In the genomic region with DNA sequence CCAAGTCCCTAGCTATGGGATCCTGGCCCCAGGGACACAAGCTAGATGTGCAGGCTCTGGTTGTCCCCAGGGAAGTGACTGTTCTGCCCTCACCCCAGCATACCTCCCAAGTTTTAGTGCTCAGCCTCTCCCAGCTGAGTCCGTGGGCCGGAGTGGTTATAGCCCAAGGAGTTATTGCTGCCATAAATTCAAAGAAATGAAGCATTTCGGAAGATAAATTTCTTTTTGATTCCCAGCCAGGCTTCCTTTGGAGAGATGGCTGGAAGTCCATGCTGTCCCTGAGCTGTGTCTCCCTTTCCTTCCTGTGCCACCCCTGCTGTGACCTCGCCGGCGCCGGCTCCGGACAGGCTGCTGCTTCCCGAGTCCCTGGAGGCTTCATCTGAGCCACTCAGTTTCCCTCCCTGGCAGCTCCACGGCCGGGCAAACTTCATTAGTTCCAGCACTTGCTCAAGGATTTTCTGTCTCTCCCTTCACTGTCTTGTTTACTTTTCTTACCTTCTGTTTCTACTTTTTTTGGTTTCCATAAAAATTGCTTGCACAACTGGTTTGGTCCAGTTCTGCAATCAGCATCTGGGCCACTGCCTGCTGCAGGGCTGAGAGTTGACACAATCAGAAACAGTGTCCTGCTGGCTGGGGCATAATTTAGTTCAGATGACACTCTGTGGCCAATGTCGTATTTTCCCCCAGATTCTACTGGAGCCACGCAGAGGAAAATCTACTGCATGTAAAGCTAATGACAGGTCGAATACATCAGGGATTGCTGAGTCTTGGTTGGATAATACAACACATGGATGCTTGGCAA, we compare ENCODE assay signal across 17 cellular contexts.
A peak's percentile ranks its signal among the peaks of the same experiment; 100 is the strongest.
DNase-seq lines count a peak whose midpoint lies in the region; ATAC-seq and TF ChIP-seq lines count a peak whose summit lies in the region.
"Had no signal": no experiment of that assay in that cellular context is flagged by ENCODE, and none has a peak within 500 bp of the region (broad histone marks: within the 10 kb centered on the region; RNA-seq: fewer than 3 reads in every experiment).

No MANE protein-coding gene starts in this region.

- no peaks in the 10 kb centered on the region for H3K4me1 Mint-ChIP-seq in activated CD8-positive, alpha-beta T cell treated with anti-CD3 and anti-CD28 coated beads, Interleukin-2, amount 10 ng/mL, durations not matched to agents 7 days and 5 days (ENCODE audit: low read depth)
- H3K4me1 Mint-ChIP-seq in activated CD8-positive, alpha-beta T cell treated with anti-CD3 and anti-CD28 coated beads for 36 hours (ENCODE audit: low read depth) = no peaks in the 10 kb centered on the region
- H3K4me1 Mint-ChIP-seq in activated CD4-positive, alpha-beta T cell treated with anti-CD3 and anti-CD28 coated beads, Interleukin-2, amount 10 ng/mL, durations not matched to agents 7 days and 5 days = no peaks in the 10 kb centered on the region
- H3K4me1 Mint-ChIP-seq in T-helper 2 cell treated with Interferon-gamma antibody and Interleukin-4, amounts not matched to agents 5 μg/mL and 100 μg/mL, for 36 hours (ENCODE audit: low read depth) = no peaks in the 10 kb centered on the region
- H3K4me1 Mint-ChIP-seq: activated CD4-positive, alpha-beta memory T cell treated with anti-CD3 and anti-CD28 coated beads, Interleukin-2, amount 10 ng/mL, durations not matched to agents 7 days and 5 days had no signal

- H3K36me3 ChIP-seq in lung (ENCODE audit: control insufficient read depth in 2 of 2, insufficient read depth in 2 of 2, low read length in 2 of 2) = no peaks in the 10 kb centered on the region
- no peaks in the 10 kb centered on the region for H3K36me3 ChIP-seq in tibial artery
- H3K36me3 ChIP-seq: neural progenitor cell had no signal

- CTCF ChIA-PET in activated CD8-positive, alpha-beta T cell treated with anti-CD3 and anti-CD28 coated beads, Interleukin-2, amount 10 ng/mL, durations not matched to agents 7 days and 5 days (lab: Charles Lee) = no interaction called here
- CTCF ChIA-PET in activated CD8-positive, alpha-beta T cell treated with anti-CD3 and anti-CD28 coated beads for 36 hours (lab: Charles Lee) = no interaction called here
- CTCF ChIA-PET in activated CD4-positive, alpha-beta T cell treated with anti-CD3 and anti-CD28 coated beads, Interleukin-2, amount 10 ng/mL, durations not matched to agents 7 days and 5 days (lab: Charles Lee) = no interaction called here

- 53 to 69% methylated on average over 14 of the region's 14 CpGs for WGBS in lung, 2 donors

- H3K9me3 ChIP-seq in lung (ENCODE audit: control insufficient read depth in 2 of 2, insufficient read depth in 1 of 2, low read length in 1 of 2) (peaks cover 0 to 4% of the 10 kb centered on the region in 2 donors), tibial artery (no peaks in the 10 kb centered on the region)

- no peak overlapping the region for H3K4me3 Mint-ChIP-seq in activated CD8-positive, alpha-beta T cell treated with anti-CD3 and anti-CD28 coated beads, Interleukin-2, amount 10 ng/mL, durations not matched to agents 7 days and 5 days
- H3K4me3 Mint-ChIP-seq in activated CD8-positive, alpha-beta T cell treated with anti-CD3 and anti-CD28 coated beads for 36 hours = no peak overlapping the region
- H3K4me3 Mint-ChIP-seq in activated CD4-positive, alpha-beta T cell treated with anti-CD3 and anti-CD28 coated beads, Interleukin-2, amount 10 ng/mL, durations not matched to agents 7 days and 5 days = no peak overlapping the region
- H3K4me3 Mint-ChIP-seq in T-helper 2 cell treated with Interferon-gamma antibody and Interleukin-4, amounts not matched to agents 5 μg/mL and 100 μg/mL, for 36 hours = no peak overlapping the region
- H3K4me3 Mint-ChIP-seq: activated CD4-positive, alpha-beta memory T cell treated with anti-CD3 and anti-CD28 coated beads, Interleukin-2, amount 10 ng/mL, durations not matched to agents 7 days and 5 days; brain; CD4-positive, alpha-beta T cell; neural progenitor cell; stimulated activated memory B cell treated with anti-CD40 and anti-IgM and Interleukin-4, amounts not matched to agents 10 μg/mL and 1 μg/mL and 100 μg/mL, for 72 hours had no signal

- peak; percentile 15 for DNase-seq in activated CD8-positive, alpha-beta T cell treated with anti-CD3 and anti-CD28 coated beads, Interleukin-2, amount 10 ng/mL, durations not matched to agents 7 days and 5 days
- DNase-seq in activated CD8-positive, alpha-beta T cell treated with anti-CD3 and anti-CD28 coated beads for 36 hours = no peak
- DNase-seq in coronary artery (ENCODE audit: low spot score) = peak; percentile 61
- DNase-seq in lung (ENCODE audit: low spot score) = peak; percentile 26
- peak; percentile 42 to 78 for DNase-seq in tibial artery
- no peak for DNase-seq in activated CD4-positive, alpha-beta T cell treated with anti-CD3 and anti-CD28 coated beads, Interleukin-2, amount 10 ng/mL, durations not matched to agents 7 days and 5 days
- DNase-seq in T-helper 2 cell treated with Interferon-gamma antibody and Interleukin-4, amounts not matched to agents 5 μg/mL and 100 μg/mL, for 36 hours (ENCODE audit: low spot score) = no peak
- DNase-seq: 8988T; activated naive CD4-positive, alpha-beta T cell treated with Interleukin-2 at 50 U/mL for 16 hours; Karpas-422; NCI-H1436 had no signal

- POLR2A ChIA-PET in activated CD8-positive, alpha-beta T cell treated with anti-CD3 and anti-CD28 coated beads, Interleukin-2, amount 10 ng/mL, durations not matched to agents 7 days and 5 days (lab: Charles Lee) = no interaction called here
- POLR2A ChIA-PET in activated CD8-positive, alpha-beta T cell treated with anti-CD3 and anti-CD28 coated beads for 36 hours (lab: Charles Lee) = no interaction called here
- POLR2A ChIA-PET in activated CD4-positive, alpha-beta T cell treated with anti-CD3 and anti-CD28 coated beads, Interleukin-2, amount 10 ng/mL, durations not matched to agents 7 days and 5 days (lab: Charles Lee) = no interaction called here

- intact Hi-C loops in activated CD8-positive, alpha-beta T cell treated with anti-CD3 and anti-CD28 coated beads for 36 hours (cut with micrococcal nuclease) = no loop called here
- intact Hi-C loops in tibial artery (cut with DNase I; ENCODE audit: low total_unique reads) = no loop called here

- peak overlapping the region in 1 of 2 donors; percentile 2 for H3K27ac ChIP-seq in coronary artery
- no peak overlapping the region for H3K27ac ChIP-seq in lung (ENCODE audit: low read depth in 1 of 2, low read length in 1 of 2)
- peak overlapping the region; percentile 62 to 64 for H3K27ac ChIP-seq in tibial artery
- H3K27ac ChIP-seq: neural progenitor cell had no signal

- H3K4me3 ChIP-seq in coronary artery = no peak overlapping the region
- H3K4me3 ChIP-seq in lung = no peak overlapping the region
- peak overlapping the region in 1 of 2 donors; percentile 27 for H3K4me3 ChIP-seq in tibial artery
- H3K4me3 ChIP-seq: neural progenitor cell had no signal

- H3K27me3 Mint-ChIP-seq in activated CD8-positive, alpha-beta T cell treated with anti-CD3 and anti-CD28 coated beads, Interleukin-2, amount 10 ng/mL, durations not matched to agents 7 days and 5 days (ENCODE audit: low read depth) = no peaks in the 10 kb centered on the region
- H3K27me3 Mint-ChIP-seq in activated CD8-positive, alpha-beta T cell treated with anti-CD3 and anti-CD28 coated beads for 36 hours = peaks cover 2% of the 10 kb centered on the region
- H3K27me3 Mint-ChIP-seq in activated CD4-positive, alpha-beta T cell treated with anti-CD3 and anti-CD28 coated beads, Interleukin-2, amount 10 ng/mL, durations not matched to agents 7 days and 5 days = peaks cover 3% of the 10 kb centered on the region
- H3K27me3 Mint-ChIP-seq in T-helper 2 cell treated with Interferon-gamma antibody and Interleukin-4, amounts not matched to agents 5 μg/mL and 100 μg/mL, for 36 hours (ENCODE audit: low read depth) = peaks cover 1% of the 10 kb centered on the region
- H3K27me3 Mint-ChIP-seq: activated CD4-positive, alpha-beta memory T cell treated with anti-CD3 and anti-CD28 coated beads, Interleukin-2, amount 10 ng/mL, durations not matched to agents 7 days and 5 days had no signal

- H3K27me3 ChIP-seq in lung (ENCODE audit: control insufficient read depth, insufficient read depth) = no peaks in the 10 kb centered on the region
- no peaks in the 10 kb centered on the region for H3K27me3 ChIP-seq in tibial artery
- H3K27me3 ChIP-seq: neural progenitor cell had no signal

- H3K4me1 ChIP-seq in lung (ENCODE audit: control insufficient read depth in 2 of 2, insufficient read depth in 2 of 2, low read length in 2 of 2) = peaks cover 0 to 3% of the 10 kb centered on the region in 2 donors
- H3K4me1 ChIP-seq in tibial artery = peaks cover 0 to 31% (median 22%) of the 10 kb centered on the region in 4 donors
- H3K4me1 ChIP-seq: neural progenitor cell had no signal

- no peaks in the 10 kb centered on the region for H3K36me3 Mint-ChIP-seq in activated CD8-positive, alpha-beta T cell treated with anti-CD3 and anti-CD28 coated beads, Interleukin-2, amount 10 ng/mL, durations not matched to agents 7 days and 5 days (ENCODE audit: low read depth)
- H3K36me3 Mint-ChIP-seq in activated CD8-positive, alpha-beta T cell treated with anti-CD3 and anti-CD28 coated beads for 36 hours (ENCODE audit: low read depth) = no peaks in the 10 kb centered on the region
- H3K36me3 Mint-ChIP-seq in activated CD4-positive, alpha-beta T cell treated with anti-CD3 and anti-CD28 coated beads, Interleukin-2, amount 10 ng/mL, durations not matched to agents 7 days and 5 days (ENCODE audit: low read depth) = no peaks in the 10 kb centered on the region
- no peaks in the 10 kb centered on the region for H3K36me3 Mint-ChIP-seq in T-helper 2 cell treated with Interferon-gamma antibody and Interleukin-4, amounts not matched to agents 5 μg/mL and 100 μg/mL, for 36 hours (ENCODE audit: low read depth)
- H3K36me3 Mint-ChIP-seq: brain; neural progenitor cell; stimulated activated memory B cell treated with anti-CD40 and anti-IgM and Interleukin-4, amounts not matched to agents 10 μg/mL and 1 μg/mL and 100 μg/mL, for 72 hours had no signal

- no peak for ATAC-seq in activated CD8-positive, alpha-beta T cell treated with anti-CD3 and anti-CD28 coated beads, Interleukin-2, amount 10 ng/mL, durations not matched to agents 7 days and 5 days
- no peak for ATAC-seq in activated CD8-positive, alpha-beta T cell treated with anti-CD3 and anti-CD28 coated beads for 36 hours
- ATAC-seq in lung (ENCODE audit: insufficient read depth, low FRiP score) (no peak), GM19351 (IDR thresholded peaks at IDR 0.05; ENCODE audit: unreplicated experiment) (no peak)
- ATAC-seq: stimulated activated memory B cell treated with anti-CD40 and anti-IgM and Interleukin-4, amounts not matched to agents 10 μg/mL and 1 μg/mL and 100 μg/mL, for 72 hours had no signal

- H3K27ac Mint-ChIP-seq in activated CD8-positive, alpha-beta T cell treated with anti-CD3 and anti-CD28 coated beads, Interleukin-2, amount 10 ng/mL, durations not matched to agents 7 days and 5 days = no peak overlapping the region
- no peak overlapping the region for H3K27ac Mint-ChIP-seq in activated CD8-positive, alpha-beta T cell treated with anti-CD3 and anti-CD28 coated beads for 36 hours
- no peak overlapping the region for H3K27ac Mint-ChIP-seq in activated CD4-positive, alpha-beta T cell treated with anti-CD3 and anti-CD28 coated beads, Interleukin-2, amount 10 ng/mL, durations not matched to agents 7 days and 5 days
- no peak overlapping the region for H3K27ac Mint-ChIP-seq in T-helper 2 cell treated with Interferon-gamma antibody and Interleukin-4, amounts not matched to agents 5 μg/mL and 100 μg/mL, for 36 hours
- H3K27ac Mint-ChIP-seq: activated CD4-positive, alpha-beta memory T cell treated with anti-CD3 and anti-CD28 coated beads, Interleukin-2, amount 10 ng/mL, durations not matched to agents 7 days and 5 days; brain; CD4-positive, alpha-beta T cell; neural progenitor cell; stimulated activated memory B cell treated with anti-CD40 and anti-IgM and Interleukin-4, amounts not matched to agents 10 μg/mL and 1 μg/mL and 100 μg/mL, for 72 hours had no signal

- no peak for TF ChIP-seq CTCF in activated CD8-positive, alpha-beta T cell treated with anti-CD3 and anti-CD28 coated beads for 36 hours (IDR thresholded peaks at IDR 0.05)
- TF ChIP-seq CTCF in coronary artery (IDR thresholded peaks at IDR 0.05) (no peak), lung (IDR thresholded peaks at IDR 0.05; ENCODE audit: control extremely low read depth, extremely low read depth) (no peak), tibial artery (IDR thresholded peaks at IDR 0.05) (no peak)

- no peaks in the 10 kb centered on the region for H3K9me3 Mint-ChIP-seq in activated CD8-positive, alpha-beta T cell treated with anti-CD3 and anti-CD28 coated beads, Interleukin-2, amount 10 ng/mL, durations not matched to agents 7 days and 5 days (ENCODE audit: insufficient read depth)
- no peaks in the 10 kb centered on the region for H3K9me3 Mint-ChIP-seq in activated CD8-positive, alpha-beta T cell treated with anti-CD3 and anti-CD28 coated beads for 36 hours
- H3K9me3 Mint-ChIP-seq in activated CD4-positive, alpha-beta T cell treated with anti-CD3 and anti-CD28 coated beads, Interleukin-2, amount 10 ng/mL, durations not matched to agents 7 days and 5 days = no peaks in the 10 kb centered on the region
- no peaks in the 10 kb centered on the region for H3K9me3 Mint-ChIP-seq in T-helper 2 cell treated with Interferon-gamma antibody and Interleukin-4, amounts not matched to agents 5 μg/mL and 100 μg/mL, for 36 hours
- H3K9me3 Mint-ChIP-seq: activated CD4-positive, alpha-beta memory T cell treated with anti-CD3 and anti-CD28 coated beads, Interleukin-2, amount 10 ng/mL, durations not matched to agents 7 days and 5 days; CD4-positive, alpha-beta T cell; stimulated activated memory B cell treated with anti-CD40 and anti-IgM and Interleukin-4, amounts not matched to agents 10 μg/mL and 1 μg/mL and 100 μg/mL, for 72 hours had no signal

Comparison
In these comparisons a context has a peak if more than half of its experiments do, and no peak if none do; other contexts are left out.
1. DNase-seq: peak in activated CD8-positive, alpha-beta T cell treated with anti-CD3 and anti-CD28 coated beads, Interleukin-2, amount 10 ng/mL, durations not matched to agents 7 days and 5 days (single experiment), coronary artery (single experiment), lung (single experiment) and tibial artery (2 of 2); none in activated CD8-positive, alpha-beta T cell treated with anti-CD3 and anti-CD28 coated beads for 36 hours (single experiment), activated CD4-positive, alpha-beta T cell treated with anti-CD3 and anti-CD28 coated beads, Interleukin-2, amount 10 ng/mL, durations not matched to agents 7 days and 5 days (single experiment) and T-helper 2 cell treated with Interferon-gamma antibody and Interleukin-4, amounts not matched to agents 5 μg/mL and 100 μg/mL, for 36 hours (single experiment).
2. H3K27ac ChIP-seq: peak in tibial artery (2 of 2); none in lung (0 of 2).